8 cellular contexts compared by ENCODE assay signal in the genomic region with DNA sequence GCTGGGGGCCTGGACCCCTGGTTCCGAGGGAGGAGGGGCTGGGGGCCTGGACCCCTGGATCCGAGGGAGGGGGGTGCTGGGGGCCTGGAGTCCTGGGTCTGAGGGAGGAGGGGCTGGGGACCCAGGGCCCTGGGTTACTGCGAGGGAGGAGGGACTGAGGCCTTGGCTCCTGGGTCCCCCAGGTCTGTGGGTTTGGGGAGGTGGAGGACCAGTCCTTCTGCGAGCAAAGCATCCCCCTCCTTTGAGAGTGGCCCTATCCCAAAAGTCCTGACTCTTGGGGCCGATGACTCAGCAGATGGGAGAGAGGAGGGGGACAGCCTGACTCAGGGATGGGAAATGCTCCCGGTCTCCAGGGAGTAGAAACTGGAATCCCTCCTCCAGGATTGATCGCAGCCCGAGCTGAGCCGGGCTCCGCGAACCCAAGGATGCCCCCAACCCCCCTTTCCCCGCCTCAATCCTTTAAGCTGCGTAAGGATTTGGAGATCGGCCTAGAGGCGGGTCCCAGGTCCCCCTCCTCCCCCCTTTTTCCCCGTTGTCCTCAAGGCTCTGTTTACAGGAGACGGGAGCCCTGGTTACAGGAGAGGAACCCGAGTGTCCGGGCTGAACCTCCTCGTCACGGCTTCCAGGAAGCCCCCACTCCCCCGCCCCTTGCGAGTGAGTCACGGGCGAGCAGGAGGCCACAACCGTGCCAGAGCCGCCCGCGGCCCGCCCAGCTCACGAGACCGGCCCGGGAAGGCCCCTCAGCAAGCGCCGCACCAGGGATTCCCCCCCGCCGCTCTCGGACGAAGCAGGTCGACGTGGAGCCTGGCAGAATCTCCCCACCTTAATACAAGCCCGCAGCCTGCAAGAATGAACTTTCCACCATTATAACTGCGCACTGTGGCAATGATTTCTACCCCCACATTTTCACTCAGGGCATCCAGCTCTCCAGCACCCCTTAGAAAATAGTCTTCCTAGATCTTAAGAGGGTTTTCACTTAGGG.
A peak's percentile ranks its signal among the peaks of the same experiment; 100 is the strongest.
DNase-seq lines count a peak whose midpoint lies in the region; ATAC-seq and TF ChIP-seq lines count a peak whose summit lies in the region.

No MANE protein-coding gene starts in this region.

- H3K27ac ChIP-seq in OCI-LY3 (ENCODE audit: low read length) = peak overlapping the region; percentile 87

- no peak overlapping the region for H2AFZ ChIP-seq in OCI-LY3 (ENCODE audit: low read depth, low read length)

- no peaks in the 10 kb centered on the region for H3K27me3 ChIP-seq in OCI-LY3 (ENCODE audit: low read depth, low read length)
- H3K27me3 ChIP-seq in mucosa of stomach (ENCODE audit: control insufficient read depth, insufficient read depth, low read length) = no peaks in the 10 kb centered on the region

- H3K4me2 ChIP-seq in OCI-LY3 (ENCODE audit: low read length) = peak overlapping the region; percentile 96

- DNase-seq in EH (ENCODE audit: low read depth) (peak; percentile 100), activated T-cell treated with anti-CD3 and anti-CD28 coated beads for 4 hours (peak; percentile 95), epithelial cell of esophagus (ENCODE audit: low read depth) (peak; percentile 97), NCI-H1105 treated with DMSO at 0.1 percent for 48 hours (lab: John Stamatoyannopoulos, UW) (no peak)
- DNase-seq in stimulated activated CD8-positive, alpha-beta memory T cell treated with anti-CD3 and anti-CD28 coated beads, Interleukin-4, amount 100 ng/mL, for 1 hour (ENCODE audit: low read depth in 2 of 2, low spot score in 1 of 2) = peak; percentile 93 to 96

- peaks cover 29% of the 10 kb centered on the region for H3K36me3 ChIP-seq in OCI-LY3 (replicated peaks; ENCODE audit: low read depth, low read length)
- H3K36me3 ChIP-seq in mucosa of stomach (ENCODE audit: control insufficient read depth, insufficient read depth, low read length) = peaks cover 12% of the 10 kb centered on the region

- H3K79me2 ChIP-seq in OCI-LY3 (ENCODE audit: low read length) = peaks cover 20% of the 10 kb centered on the region

- H4K20me1 ChIP-seq in OCI-LY3 (ENCODE audit: insufficient read depth, low read length) = peaks cover 15% of the 10 kb centered on the region

- no peak for TF ChIP-seq CTCF in OCI-LY3 (IDR thresholded peaks at IDR 0.05; ENCODE audit: low read depth, low read length)
- TF ChIP-seq CTCF in epithelial cell of esophagus (IDR thresholded peaks at IDR 0.05; ENCODE audit: insufficient read depth, low read depth, low read length, missing control alignments) = no peak

- H3K9me3 ChIP-seq in OCI-LY3 (ENCODE audit: insufficient read depth, low read length) (no peaks in the 10 kb centered on the region; the same call in 1 of the 2 replicates), mucosa of stomach (ENCODE audit: control insufficient read depth, low read length) (no peaks in the 10 kb centered on the region)

- peaks cover 69% of the 10 kb centered on the region for H3K4me1 ChIP-seq in OCI-LY3 (ENCODE audit: low read length)
- H3K4me1 ChIP-seq in mucosa of stomach (ENCODE audit: control insufficient read depth, insufficient read depth, low read length) = peaks cover 65% of the 10 kb centered on the region

- H3K9ac ChIP-seq in OCI-LY3 (ENCODE audit: low read length) (peak overlapping the region; percentile 91), mucosa of stomach (ENCODE audit: low read length) (peak overlapping the region; percentile 98)

- H3K4me3 ChIP-seq in OCI-LY3 (ENCODE audit: low read length) = peak overlapping the region; percentile 72
- H3K4me3 ChIP-seq in epithelial cell of esophagus (ENCODE audit: low read length) = peak overlapping the region; percentile 41
- H3K4me3 ChIP-seq in mucosa of stomach (ENCODE audit: low read length) = peak overlapping the region; percentile 61

- peak; percentile 28 for ATAC-seq in HG03103 (IDR thresholded peaks at IDR 0.05; ENCODE audit: low read depth, unreplicated experiment)
